26 cellular contexts compared by ENCODE assay signal in genomic region chr7:5314864-5315263, GRCh38.
"Had no signal": no experiment of that assay in that cellular context is flagged by ENCODE, and none has a peak within 500 bp of the region (broad histone marks: within the 10 kb centered on the region; RNA-seq: fewer than 3 reads in every experiment).

No MANE protein-coding gene starts in this region.

- ATAC-seq: esophagus mucosa; gastrocnemius medialis; left lobe of liver; mucosa of descending colon; natural killer cell treated with Interleukin-12 subunit alpha and Interleukin-12 subunit beta and Interleukin-15 and Interleukin-18, amount 100 ng/mL, for 72 hours; stimulated activated naive B cell treated with anti-CD40 and anti-IgM and Interleukin-4, amounts not matched to agents 10 μg/mL and 1 μg/mL and 100 μg/mL, for 72 hours had no signal

- H3K4me1 ChIP-seq: gastrocnemius medialis, prostate gland, right atrium auricular region, tibial nerve, upper lobe of left lung had no signal

- H3K4me3 Mint-ChIP-seq: mesothelial cell of epicardium; naive B cell; natural killer cell treated with Interleukin-12 subunit alpha and Interleukin-12 subunit beta and Interleukin-15 and Interleukin-18, amount 100 ng/mL, for 72 hours; neural crest cell; stimulated activated naive B cell treated with anti-CD40 and anti-IgM and Interleukin-4, amounts not matched to agents 10 μg/mL and 1 μg/mL and 100 μg/mL, for 72 hours; stimulated activated naive CD8-positive, alpha-beta T cell treated with anti-CD3 and anti-CD28 coated beads, Interleukin-15, Interleukin-2, amounts not matched to agents 100 ng/mL and 50 ng/mL, for 24 hours had no signal

- H3K4me3 ChIP-seq: dorsolateral prefrontal cortex, gastrocnemius medialis, mucosa of descending colon, prostate gland, right atrium auricular region, thoracic aorta, tibial nerve, upper lobe of left lung, uterus had no signal

- H3K9me3 ChIP-seq: prostate gland had no signal

- H3K4me1 Mint-ChIP-seq: mesothelial cell of epicardium; naive B cell; neural crest cell; stimulated activated naive B cell treated with anti-CD40 and anti-IgM and Interleukin-4, amounts not matched to agents 10 μg/mL and 1 μg/mL and 100 μg/mL, for 72 hours had no signal

- H3K27me3 ChIP-seq: dorsolateral prefrontal cortex, gastrocnemius medialis, right atrium auricular region, tibial nerve, upper lobe of left lung, uterus had no signal

- H3K27ac Mint-ChIP-seq: mesothelial cell of epicardium; natural killer cell treated with Interleukin-12 subunit alpha and Interleukin-12 subunit beta and Interleukin-15 and Interleukin-18, amount 100 ng/mL, for 72 hours; stimulated activated naive B cell treated with anti-CD40 and anti-IgM and Interleukin-4, amounts not matched to agents 10 μg/mL and 1 μg/mL and 100 μg/mL, for 72 hours; stimulated activated naive CD8-positive, alpha-beta T cell treated with anti-CD3 and anti-CD28 coated beads, Interleukin-15, Interleukin-2, amounts not matched to agents 100 ng/mL and 50 ng/mL, for 24 hours had no signal

- H3K27me3 Mint-ChIP-seq: naive B cell; natural killer cell treated with Interleukin-12 subunit alpha and Interleukin-12 subunit beta and Interleukin-15 and Interleukin-18, amount 100 ng/mL, for 72 hours; stimulated activated naive B cell treated with anti-CD40 and anti-IgM and Interleukin-4, amounts not matched to agents 10 μg/mL and 1 μg/mL and 100 μg/mL, for 72 hours; stimulated activated naive CD8-positive, alpha-beta T cell treated with anti-CD3 and anti-CD28 coated beads, Interleukin-15, Interleukin-2, amounts not matched to agents 100 ng/mL and 50 ng/mL, for 24 hours had no signal

- H3K27ac ChIP-seq: dorsolateral prefrontal cortex, epithelial cell of prostate, gastrocnemius medialis, prostate gland, right atrium auricular region, thoracic aorta, tibial nerve, upper lobe of left lung had no signal

- H3K36me3 ChIP-seq: uterus had no signal

- DNase-seq: dorsolateral prefrontal cortex; effector CD4-positive, alpha-beta T cell; foreskin fibroblast; gastrocnemius medialis; head of caudate nucleus; kidney; mesenchymal stem cell; mucosa of descending colon; naive B cell; small intestine; stimulated activated CD4-positive, alpha-beta T cell treated with anti-CD3 and anti-CD28 coated beads, Interleukin-15, amount 100 ng/mL, for 24 hours; stimulated activated CD4-positive, alpha-beta T cell treated with anti-CD3 and anti-CD28 coated beads, Interleukin-2, amount 100 ng/mL, for 48 hours; stimulated activated naive B cell treated with anti-CD40 and anti-IgM and Interleukin-4, amounts not matched to agents 10 μg/mL and 1 μg/mL and 100 μg/mL, for 72 hours; uterus had no signal
